ENCODE assay signal across 1 cellular context in the genomic region with DNA sequence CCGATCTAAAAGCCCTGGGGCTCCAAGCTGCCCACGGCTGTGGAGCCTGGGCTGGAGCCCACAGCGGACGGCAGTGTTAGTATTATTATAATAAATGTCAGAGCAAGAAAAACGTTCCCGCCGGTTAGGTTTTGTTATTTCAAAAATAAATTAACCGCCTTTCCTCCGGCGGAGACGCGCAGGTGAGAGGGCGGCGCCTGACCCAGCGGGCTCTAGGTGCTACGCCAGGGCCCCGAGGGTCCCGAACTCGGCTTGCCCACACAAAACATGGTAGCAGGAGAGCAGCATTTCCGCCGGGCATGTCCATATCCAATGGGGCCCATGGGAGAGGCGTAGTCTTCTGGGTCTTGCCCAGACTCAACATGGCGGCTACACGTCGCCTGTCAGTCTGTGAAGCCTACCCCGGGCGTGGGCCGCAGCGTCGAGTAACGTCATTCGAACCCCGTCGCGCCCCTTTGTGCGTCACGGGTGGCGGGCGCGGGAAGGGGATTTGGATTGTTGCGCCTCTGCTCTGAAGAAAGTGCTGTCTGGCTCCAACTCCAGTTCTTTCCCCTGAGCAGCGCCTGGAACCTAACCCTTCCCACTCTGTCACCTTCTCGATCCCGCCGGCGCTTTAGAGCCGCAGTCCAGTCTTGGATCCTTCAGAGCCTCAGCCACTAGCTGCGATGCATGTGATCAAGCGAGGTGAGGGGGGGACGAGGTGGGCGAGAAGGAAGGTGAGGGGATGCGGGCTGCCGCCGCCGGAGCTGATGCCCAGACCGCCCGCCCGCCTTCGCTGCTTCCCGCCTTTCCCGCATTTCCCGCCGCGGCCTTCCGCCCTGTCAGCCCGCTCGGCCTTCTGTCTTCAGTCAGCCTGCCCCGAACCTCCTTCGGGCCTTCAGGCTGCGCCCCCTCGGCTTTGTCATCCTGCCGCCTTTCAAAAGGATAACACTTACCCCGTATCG.
TF ChIP-seq lines count a peak whose summit lies in the region.

A gene (plus strand): TSS at position 452 of the 944 bp plus-strand sequence. CDS start 214 bp downstream, at position 666.

TF ChIP-seq in K562, 482 proteins besides CTCF, POLR2A, EP300 and RAD21 (continued from another document and continues in another):
- TF ChIP-seq, protein P1, sequence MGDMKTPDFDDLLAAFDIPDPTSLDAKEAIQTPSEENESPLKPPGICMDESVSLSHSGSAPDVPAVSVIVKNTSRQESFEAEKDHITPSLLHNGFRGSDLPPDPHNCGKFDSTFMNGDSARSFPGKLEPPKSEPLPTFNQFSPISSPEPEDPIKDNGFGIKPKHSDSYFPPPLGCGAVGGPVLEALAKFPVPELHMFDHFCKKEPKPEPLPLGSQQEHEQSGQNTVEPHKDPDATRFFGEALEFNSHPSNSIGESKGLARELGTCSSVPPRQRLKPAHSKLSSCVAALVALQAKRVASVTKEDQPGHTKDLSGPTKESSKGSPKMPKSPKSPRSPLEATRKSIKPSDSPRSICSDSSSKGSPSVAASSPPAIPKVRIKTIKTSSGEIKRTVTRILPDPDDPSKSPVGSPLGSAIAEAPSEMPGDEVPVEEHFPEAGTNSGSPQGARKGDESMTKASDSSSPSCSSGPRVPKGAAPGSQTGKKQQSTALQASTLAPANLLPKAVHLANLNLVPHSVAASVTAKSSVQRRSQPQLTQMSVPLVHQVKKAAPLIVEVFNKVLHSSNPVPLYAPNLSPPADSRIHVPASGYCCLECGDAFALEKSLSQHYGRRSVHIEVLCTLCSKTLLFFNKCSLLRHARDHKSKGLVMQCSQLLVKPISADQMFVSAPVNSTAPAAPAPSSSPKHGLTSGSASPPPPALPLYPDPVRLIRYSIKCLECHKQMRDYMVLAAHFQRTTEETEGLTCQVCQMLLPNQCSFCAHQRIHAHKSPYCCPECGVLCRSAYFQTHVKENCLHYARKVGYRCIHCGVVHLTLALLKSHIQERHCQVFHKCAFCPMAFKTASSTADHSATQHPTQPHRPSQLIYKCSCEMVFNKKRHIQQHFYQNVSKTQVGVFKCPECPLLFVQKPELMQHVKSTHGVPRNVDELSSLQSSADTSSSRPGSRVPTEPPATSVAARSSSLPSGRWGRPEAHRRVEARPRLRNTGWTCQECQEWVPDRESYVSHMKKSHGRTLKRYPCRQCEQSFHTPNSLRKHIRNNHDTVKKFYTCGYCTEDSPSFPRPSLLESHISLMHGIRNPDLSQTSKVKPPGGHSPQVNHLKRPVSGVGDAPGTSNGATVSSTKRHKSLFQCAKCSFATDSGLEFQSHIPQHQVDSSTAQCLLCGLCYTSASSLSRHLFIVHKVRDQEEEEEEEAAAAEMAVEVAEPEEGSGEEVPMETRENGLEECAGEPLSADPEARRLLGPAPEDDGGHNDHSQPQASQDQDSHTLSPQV (IDR thresholded peaks at IDR 0.05): peak; percentile 44; the same call in 1 of the 2 replicates
- TF ChIP-seq, protein P2, sequence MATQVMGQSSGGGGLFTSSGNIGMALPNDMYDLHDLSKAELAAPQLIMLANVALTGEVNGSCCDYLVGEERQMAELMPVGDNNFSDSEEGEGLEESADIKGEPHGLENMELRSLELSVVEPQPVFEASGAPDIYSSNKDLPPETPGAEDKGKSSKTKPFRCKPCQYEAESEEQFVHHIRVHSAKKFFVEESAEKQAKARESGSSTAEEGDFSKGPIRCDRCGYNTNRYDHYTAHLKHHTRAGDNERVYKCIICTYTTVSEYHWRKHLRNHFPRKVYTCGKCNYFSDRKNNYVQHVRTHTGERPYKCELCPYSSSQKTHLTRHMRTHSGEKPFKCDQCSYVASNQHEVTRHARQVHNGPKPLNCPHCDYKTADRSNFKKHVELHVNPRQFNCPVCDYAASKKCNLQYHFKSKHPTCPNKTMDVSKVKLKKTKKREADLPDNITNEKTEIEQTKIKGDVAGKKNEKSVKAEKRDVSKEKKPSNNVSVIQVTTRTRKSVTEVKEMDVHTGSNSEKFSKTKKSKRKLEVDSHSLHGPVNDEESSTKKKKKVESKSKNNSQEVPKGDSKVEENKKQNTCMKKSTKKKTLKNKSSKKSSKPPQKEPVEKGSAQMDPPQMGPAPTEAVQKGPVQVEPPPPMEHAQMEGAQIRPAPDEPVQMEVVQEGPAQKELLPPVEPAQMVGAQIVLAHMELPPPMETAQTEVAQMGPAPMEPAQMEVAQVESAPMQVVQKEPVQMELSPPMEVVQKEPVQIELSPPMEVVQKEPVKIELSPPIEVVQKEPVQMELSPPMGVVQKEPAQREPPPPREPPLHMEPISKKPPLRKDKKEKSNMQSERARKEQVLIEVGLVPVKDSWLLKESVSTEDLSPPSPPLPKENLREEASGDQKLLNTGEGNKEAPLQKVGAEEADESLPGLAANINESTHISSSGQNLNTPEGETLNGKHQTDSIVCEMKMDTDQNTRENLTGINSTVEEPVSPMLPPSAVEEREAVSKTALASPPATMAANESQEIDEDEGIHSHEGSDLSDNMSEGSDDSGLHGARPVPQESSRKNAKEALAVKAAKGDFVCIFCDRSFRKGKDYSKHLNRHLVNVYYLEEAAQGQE (CRISPR knock-in tag; IDR thresholded peaks at IDR 0.05; ENCODE audit: low read depth): no peak; the same call in 1 of the 2 replicates
- TF ChIP-seq U2AF2 (optimal IDR thresholded peaks at IDR 0.05; ENCODE audit: low read depth, low read length) (no peak), SIX5 (IDR thresholded peaks at IDR 0.05; ENCODE audit: borderline replicate concordance in 1 of 2, insufficient read depth in 1 of 2, low read depth in 1 of 2, low read length in 2 of 2) (peak; percentile 64 to 73), KLF6 (CRISPR knock-in tag; IDR thresholded peaks at IDR 0.05; ENCODE audit: borderline replicate concordance) (no peak), CHCHD3 (CRISPR knock-in tag; IDR thresholded peaks at IDR 0.05) (no peak), PCBP2 (IDR thresholded peaks at IDR 0.05; ENCODE audit: low read depth, low read length, poor library complexity, severe bottlenecking) (no peak), KAT8 (IDR thresholded peaks at IDR 0.05; ENCODE audit: low read depth) (no peak), CCAR2 (IDR thresholded peaks at IDR 0.05; ENCODE audit: low read depth, low read length) (no peak), SRSF1 (IDR thresholded peaks at IDR 0.05; ENCODE audit: low read depth, low read length) (no peak), PURB (CRISPR knock-in tag; IDR thresholded peaks at IDR 0.05; ENCODE audit: low read depth) (no peak), XRCC3 (IDR thresholded peaks at IDR 0.05) (no peak), ZFPM2 (CRISPR knock-in tag; IDR thresholded peaks at IDR 0.05) (no peak), NR1H2 (CRISPR knock-in tag; IDR thresholded peaks at IDR 0.05) (no peak), NFIX (CRISPR knock-in tag; IDR thresholded peaks at IDR 0.05; ENCODE audit: low read depth) (no peak), CHD4 (IDR thresholded peaks at IDR 0.05; ENCODE audit: insufficient read depth, insufficient replicate concordance, low read depth, low read length, poor library complexity, severe bottlenecking) (no peak), ZNF384 (IDR thresholded peaks at IDR 0.05; ENCODE audit: low read depth, low read length) (no peak), ZNF175 (CRISPR knock-in tag; IDR thresholded peaks at IDR 0.05; ENCODE audit: low read depth) (no peak), COPS2 (conservative IDR thresholded peaks at IDR 0.05) (no peak), SRSF7 (optimal IDR thresholded peaks at IDR 0.05; ENCODE audit: low read depth, low read length) (no peak), GATAD2B (IDR thresholded peaks at IDR 0.05; ENCODE audit: borderline replicate concordance) (no peak), ZC3H11A (IDR thresholded peaks at IDR 0.05; ENCODE audit: low read depth, low read length) (no peak), HCFC1 (IDR thresholded peaks at IDR 0.05; ENCODE audit: low read depth, low read length) (peak; percentile 97), RFX7 (CRISPR knock-in tag; IDR thresholded peaks at IDR 0.05) (no peak), NCOA6 (IDR thresholded peaks at IDR 0.05) (no peak)
- TF ChIP-seq, protein P3, sequence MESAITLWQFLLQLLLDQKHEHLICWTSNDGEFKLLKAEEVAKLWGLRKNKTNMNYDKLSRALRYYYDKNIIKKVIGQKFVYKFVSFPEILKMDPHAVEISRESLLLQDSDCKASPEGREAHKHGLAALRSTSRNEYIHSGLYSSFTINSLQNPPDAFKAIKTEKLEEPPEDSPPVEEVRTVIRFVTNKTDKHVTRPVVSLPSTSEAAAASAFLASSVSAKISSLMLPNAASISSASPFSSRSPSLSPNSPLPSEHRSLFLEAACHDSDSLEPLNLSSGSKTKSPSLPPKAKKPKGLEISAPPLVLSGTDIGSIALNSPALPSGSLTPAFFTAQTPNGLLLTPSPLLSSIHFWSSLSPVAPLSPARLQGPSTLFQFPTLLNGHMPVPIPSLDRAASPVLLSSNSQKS (CRISPR knock-in tag; IDR thresholded peaks at IDR 0.05): no peak
- TF ChIP-seq, protein P4, sequence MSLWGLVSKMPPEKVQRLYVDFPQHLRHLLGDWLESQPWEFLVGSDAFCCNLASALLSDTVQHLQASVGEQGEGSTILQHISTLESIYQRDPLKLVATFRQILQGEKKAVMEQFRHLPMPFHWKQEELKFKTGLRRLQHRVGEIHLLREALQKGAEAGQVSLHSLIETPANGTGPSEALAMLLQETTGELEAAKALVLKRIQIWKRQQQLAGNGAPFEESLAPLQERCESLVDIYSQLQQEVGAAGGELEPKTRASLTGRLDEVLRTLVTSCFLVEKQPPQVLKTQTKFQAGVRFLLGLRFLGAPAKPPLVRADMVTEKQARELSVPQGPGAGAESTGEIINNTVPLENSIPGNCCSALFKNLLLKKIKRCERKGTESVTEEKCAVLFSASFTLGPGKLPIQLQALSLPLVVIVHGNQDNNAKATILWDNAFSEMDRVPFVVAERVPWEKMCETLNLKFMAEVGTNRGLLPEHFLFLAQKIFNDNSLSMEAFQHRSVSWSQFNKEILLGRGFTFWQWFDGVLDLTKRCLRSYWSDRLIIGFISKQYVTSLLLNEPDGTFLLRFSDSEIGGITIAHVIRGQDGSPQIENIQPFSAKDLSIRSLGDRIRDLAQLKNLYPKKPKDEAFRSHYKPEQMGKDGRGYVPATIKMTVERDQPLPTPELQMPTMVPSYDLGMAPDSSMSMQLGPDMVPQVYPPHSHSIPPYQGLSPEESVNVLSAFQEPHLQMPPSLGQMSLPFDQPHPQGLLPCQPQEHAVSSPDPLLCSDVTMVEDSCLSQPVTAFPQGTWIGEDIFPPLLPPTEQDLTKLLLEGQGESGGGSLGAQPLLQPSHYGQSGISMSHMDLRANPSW (CRISPR knock-in tag; IDR thresholded peaks at IDR 0.05): no peak
- TF ChIP-seq, protein P5, sequence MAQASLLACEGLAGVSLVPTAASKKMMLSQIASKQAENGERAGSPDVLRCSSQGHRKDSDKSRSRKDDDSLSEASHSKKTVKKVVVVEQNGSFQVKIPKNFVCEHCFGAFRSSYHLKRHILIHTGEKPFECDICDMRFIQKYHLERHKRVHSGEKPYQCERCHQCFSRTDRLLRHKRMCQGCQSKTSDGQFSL (CRISPR knock-in tag; IDR thresholded peaks at IDR 0.05): peak; percentile 89
- TF ChIP-seq, protein P5 (tag; IDR thresholded peaks at IDR 0.05): no peak
- TF ChIP-seq, protein P6, sequence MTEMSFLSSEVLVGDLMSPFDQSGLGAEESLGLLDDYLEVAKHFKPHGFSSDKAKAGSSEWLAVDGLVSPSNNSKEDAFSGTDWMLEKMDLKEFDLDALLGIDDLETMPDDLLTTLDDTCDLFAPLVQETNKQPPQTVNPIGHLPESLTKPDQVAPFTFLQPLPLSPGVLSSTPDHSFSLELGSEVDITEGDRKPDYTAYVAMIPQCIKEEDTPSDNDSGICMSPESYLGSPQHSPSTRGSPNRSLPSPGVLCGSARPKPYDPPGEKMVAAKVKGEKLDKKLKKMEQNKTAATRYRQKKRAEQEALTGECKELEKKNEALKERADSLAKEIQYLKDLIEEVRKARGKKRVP (CRISPR knock-in tag; IDR thresholded peaks at IDR 0.05): no peak
- TF ChIP-seq, protein P7, sequence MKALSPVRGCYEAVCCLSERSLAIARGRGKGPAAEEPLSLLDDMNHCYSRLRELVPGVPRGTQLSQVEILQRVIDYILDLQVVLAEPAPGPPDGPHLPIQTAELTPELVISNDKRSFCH (CRISPR knock-in tag; IDR thresholded peaks at IDR 0.05): no peak
- TF ChIP-seq, protein P7 (tag; IDR thresholded peaks at IDR 0.05): peak; percentile 74
- TF ChIP-seq, protein P8, sequence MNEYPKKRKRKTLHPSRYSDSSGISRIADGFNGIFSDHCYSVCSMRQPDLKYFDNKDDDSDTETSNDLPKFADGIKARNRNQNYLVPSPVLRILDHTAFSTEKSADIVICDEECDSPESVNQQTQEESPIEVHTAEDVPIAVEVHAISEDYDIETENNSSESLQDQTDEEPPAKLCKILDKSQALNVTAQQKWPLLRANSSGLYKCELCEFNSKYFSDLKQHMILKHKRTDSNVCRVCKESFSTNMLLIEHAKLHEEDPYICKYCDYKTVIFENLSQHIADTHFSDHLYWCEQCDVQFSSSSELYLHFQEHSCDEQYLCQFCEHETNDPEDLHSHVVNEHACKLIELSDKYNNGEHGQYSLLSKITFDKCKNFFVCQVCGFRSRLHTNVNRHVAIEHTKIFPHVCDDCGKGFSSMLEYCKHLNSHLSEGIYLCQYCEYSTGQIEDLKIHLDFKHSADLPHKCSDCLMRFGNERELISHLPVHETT (CRISPR knock-in tag; conservative IDR thresholded peaks at IDR 0.05 in 1 of 2, IDR thresholded peaks at IDR 0.05 in 1 of 2): no peak
- TF ChIP-seq, protein P9, sequence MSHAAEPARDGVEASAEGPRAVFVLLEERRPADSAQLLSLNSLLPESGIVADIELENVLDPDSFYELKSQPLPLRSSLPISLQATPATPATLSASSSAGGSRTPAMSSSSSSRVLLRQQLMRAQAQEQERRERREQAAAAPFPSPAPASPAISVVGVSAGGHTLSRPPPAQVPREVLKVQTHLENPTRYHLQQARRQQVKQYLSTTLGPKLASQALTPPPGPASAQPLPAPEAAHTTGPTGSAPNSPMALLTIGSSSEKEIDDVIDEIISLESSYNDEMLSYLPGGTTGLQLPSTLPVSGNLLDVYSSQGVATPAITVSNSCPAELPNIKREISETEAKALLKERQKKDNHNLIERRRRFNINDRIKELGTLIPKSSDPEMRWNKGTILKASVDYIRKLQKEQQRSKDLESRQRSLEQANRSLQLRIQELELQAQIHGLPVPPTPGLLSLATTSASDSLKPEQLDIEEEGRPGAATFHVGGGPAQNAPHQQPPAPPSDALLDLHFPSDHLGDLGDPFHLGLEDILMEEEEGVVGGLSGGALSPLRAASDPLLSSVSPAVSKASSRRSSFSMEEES (CRISPR knock-in tag; IDR thresholded peaks at IDR 0.05): no peak
